ENCODE assay signal across 1 cellular context in the genomic region with DNA sequence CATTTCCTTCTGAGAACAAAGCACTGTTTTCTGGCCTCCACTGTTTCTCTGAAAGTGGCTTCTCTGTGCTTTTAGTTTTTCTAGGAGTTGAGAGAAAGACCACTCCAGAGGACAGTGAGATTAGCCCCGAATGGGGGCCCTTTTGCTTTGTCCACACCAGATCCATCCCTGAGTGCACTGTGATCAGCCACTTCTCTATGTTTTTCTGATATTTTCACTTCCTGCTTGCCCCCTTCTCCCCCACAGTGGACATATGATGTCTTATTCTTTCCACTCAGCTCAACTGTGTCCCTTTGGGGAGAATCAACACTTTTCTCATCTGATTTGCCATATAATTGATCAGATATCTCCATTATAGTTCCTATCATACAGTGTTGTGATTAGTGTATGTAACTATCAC.
TF ChIP-seq lines count a peak whose summit lies in the region.

No MANE protein-coding gene starts in this region.

TF ChIP-seq in GM23338, 12 proteins besides CTCF, POLR2A, EP300 and RAD21:
- no peak for TF ChIP-seq CREB1 (CRISPR knock-in tag; IDR thresholded peaks at IDR 0.05; ENCODE audit: low read depth)
- TF ChIP-seq ZNF114 (CRISPR knock-in tag; IDR thresholded peaks at IDR 0.05): no peak
- TF ChIP-seq, protein P1, sequence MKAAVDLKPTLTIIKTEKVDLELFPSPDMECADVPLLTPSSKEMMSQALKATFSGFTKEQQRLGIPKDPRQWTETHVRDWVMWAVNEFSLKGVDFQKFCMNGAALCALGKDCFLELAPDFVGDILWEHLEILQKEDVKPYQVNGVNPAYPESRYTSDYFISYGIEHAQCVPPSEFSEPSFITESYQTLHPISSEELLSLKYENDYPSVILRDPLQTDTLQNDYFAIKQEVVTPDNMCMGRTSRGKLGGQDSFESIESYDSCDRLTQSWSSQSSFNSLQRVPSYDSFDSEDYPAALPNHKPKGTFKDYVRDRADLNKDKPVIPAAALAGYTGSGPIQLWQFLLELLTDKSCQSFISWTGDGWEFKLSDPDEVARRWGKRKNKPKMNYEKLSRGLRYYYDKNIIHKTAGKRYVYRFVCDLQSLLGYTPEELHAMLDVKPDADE (IDR thresholded peaks at IDR 0.05): no peak
- TF ChIP-seq JUNB (IDR thresholded peaks at IDR 0.05; ENCODE audit: unreplicated experiment): no peak
- TF ChIP-seq EZH2phosphoT487 (IDR thresholded peaks at IDR 0.05; ENCODE audit: unreplicated experiment): no peak
- TF ChIP-seq, protein P2, sequence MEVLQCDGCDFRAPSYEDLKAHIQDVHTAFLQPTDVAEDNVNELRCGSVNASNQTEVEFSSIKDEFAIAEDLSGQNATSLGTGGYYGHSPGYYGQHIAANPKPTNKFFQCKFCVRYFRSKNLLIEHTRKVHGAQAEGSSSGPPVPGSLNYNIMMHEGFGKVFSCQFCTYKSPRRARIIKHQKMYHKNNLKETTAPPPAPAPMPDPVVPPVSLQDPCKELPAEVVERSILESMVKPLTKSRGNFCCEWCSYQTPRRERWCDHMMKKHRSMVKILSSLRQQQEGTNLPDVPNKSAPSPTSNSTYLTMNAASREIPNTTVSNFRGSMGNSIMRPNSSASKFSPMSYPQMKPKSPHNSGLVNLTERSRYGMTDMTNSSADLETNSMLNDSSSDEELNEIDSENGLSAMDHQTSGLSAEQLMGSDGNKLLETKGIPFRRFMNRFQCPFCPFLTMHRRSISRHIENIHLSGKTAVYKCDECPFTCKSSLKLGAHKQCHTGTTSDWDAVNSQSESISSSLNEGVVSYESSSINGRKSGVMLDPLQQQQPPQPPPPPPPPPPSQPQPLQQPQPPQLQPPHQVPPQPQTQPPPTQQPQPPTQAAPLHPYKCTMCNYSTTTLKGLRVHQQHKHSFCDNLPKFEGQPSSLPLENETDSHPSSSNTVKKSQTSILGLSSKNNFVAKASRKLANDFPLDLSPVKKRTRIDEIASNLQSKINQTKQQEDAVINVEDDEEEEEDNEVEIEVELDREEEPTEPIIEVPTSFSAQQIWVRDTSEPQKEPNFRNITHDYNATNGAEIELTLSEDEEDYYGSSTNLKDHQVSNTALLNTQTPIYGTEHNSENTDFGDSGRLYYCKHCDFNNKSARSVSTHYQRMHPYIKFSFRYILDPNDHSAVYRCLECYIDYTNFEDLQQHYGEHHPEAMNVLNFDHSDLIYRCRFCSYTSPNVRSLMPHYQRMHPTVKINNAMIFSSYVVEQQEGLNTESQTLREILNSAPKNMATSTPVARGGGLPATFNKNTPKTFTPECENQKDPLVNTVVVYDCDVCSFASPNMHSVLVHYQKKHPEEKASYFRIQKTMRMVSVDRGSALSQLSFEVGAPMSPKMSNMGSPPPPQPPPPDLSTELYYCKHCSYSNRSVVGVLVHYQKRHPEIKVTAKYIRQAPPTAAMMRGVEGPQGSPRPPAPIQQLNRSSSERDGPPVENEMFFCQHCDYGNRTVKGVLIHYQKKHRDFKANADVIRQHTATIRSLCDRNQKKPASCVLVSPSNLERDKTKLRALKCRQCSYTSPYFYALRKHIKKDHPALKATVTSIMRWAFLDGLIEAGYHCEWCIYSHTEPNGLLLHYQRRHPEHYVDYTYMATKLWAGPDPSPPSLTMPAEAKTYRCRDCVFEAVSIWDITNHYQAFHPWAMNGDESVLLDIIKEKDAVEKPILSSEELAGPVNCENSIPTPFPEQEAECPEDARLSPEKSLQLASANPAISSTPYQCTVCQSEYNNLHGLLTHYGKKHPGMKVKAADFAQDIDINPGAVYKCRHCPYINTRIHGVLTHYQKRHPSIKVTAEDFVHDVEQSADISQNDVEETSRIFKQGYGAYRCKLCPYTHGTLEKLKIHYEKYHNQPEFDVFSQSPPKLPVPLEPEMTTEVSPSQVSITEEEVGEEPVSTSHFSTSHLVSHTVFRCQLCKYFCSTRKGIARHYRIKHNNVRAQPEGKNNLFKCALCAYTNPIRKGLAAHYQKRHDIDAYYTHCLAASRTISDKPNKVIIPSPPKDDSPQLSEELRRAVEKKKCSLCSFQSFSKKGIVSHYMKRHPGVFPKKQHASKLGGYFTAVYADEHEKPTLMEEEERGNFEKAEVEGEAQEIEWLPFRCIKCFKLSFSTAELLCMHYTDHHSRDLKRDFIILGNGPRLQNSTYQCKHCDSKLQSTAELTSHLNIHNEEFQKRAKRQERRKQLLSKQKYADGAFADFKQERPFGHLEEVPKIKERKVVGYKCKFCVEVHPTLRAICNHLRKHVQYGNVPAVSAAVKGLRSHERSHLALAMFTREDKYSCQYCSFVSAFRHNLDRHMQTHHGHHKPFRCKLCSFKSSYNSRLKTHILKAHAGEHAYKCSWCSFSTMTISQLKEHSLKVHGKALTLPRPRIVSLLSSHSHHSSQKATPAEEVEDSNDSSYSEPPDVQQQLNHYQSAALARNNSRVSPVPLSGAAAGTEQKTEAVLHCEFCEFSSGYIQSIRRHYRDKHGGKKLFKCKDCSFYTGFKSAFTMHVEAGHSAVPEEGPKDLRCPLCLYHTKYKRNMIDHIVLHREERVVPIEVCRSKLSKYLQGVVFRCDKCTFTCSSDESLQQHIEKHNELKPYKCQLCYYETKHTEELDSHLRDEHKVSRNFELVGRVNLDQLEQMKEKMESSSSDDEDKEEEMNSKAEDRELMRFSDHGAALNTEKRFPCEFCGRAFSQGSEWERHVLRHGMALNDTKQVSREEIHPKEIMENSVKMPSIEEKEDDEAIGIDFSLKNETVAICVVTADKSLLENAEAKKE (CRISPR knock-in tag; IDR thresholded peaks at IDR 0.05): no peak
- TF ChIP-seq EZH2 (IDR thresholded peaks at IDR 0.05; ENCODE audit: low read depth, unreplicated experiment): no peak
